ENCODE assay signal across 16 cellular contexts in genomic region chr3:180402463-180403073, GRCh38.
DNase-seq lines count a peak whose midpoint lies in the region; ATAC-seq and TF ChIP-seq lines count a peak whose summit lies in the region.
"Had no signal": no experiment of that assay in that cellular context is flagged by ENCODE, and none has a peak within 500 bp of the region (broad histone marks: within the 10 kb centered on the region; RNA-seq: fewer than 3 reads in every experiment).

No MANE protein-coding gene starts in this region.

- no peaks in the 10 kb centered on the region for H3K9me3 ChIP-seq in body of pancreas
- H3K9me3 ChIP-seq: MG63, SJSA1 had no signal

- H3K4me3 ChIP-seq in body of pancreas: no peak overlapping the region
- H3K4me3 ChIP-seq: MG63, SJSA1 had no signal

- no peak for TF ChIP-seq CTCF in foreskin keratinocyte (conservative IDR thresholded peaks at IDR 0.05)
- TF ChIP-seq CTCF in body of pancreas (IDR thresholded peaks at IDR 0.05): no peak

- 45 to 52% methylated on average over 2 of the region's 2 CpGs for WGBS in body of pancreas, 2 donors

- H3K27me3 ChIP-seq in foreskin keratinocyte (no peaks in the 10 kb centered on the region), body of pancreas (no peaks in the 10 kb centered on the region)
- H3K27me3 ChIP-seq: MG63, SJSA1 had no signal

- intact Hi-C loops in body of pancreas (cut with DNase I): no loop called here

- ATAC-seq in GM18858 (IDR thresholded peaks at IDR 0.05; ENCODE audit: unreplicated experiment): peak; percentile 64
- peak; percentile 71 for ATAC-seq in GM21381 (IDR thresholded peaks at IDR 0.05; ENCODE audit: unreplicated experiment)
- peak; percentile 54 for ATAC-seq in HG03196 (IDR thresholded peaks at IDR 0.05; ENCODE audit: unreplicated experiment)
- ATAC-seq in foreskin keratinocyte: peak; percentile 71
- no peak for ATAC-seq in body of pancreas
- no peak for ATAC-seq in HG02623 (IDR thresholded peaks at IDR 0.05; ENCODE audit: unreplicated experiment)
- no peak for ATAC-seq in HG03439 (IDR thresholded peaks at IDR 0.05; ENCODE audit: unreplicated experiment)

- no peaks in the 10 kb centered on the region for H3K36me3 ChIP-seq in body of pancreas (replicated peaks in 1 of 2; ENCODE audit: insufficient read depth in 1 of 2, low read depth in 2 of 2)
- H3K36me3 ChIP-seq: MG63, SJSA1 had no signal

- H3K27ac ChIP-seq in foreskin keratinocyte: peak overlapping the region; percentile 31
- no peak overlapping the region for H3K27ac ChIP-seq in body of pancreas
- H3K27ac ChIP-seq: SJSA1 had no signal

- DNase-seq in foreskin keratinocyte (peak; percentile 53 to 54), NCI-H187 (lab: John Stamatoyannopoulos, UW) (no peak), body of pancreas (no peak)
- DNase-seq: activated effector memory CD4-positive, alpha-beta T cell treated with anti-CD3 and anti-CD28 coated beads, Interleukin-2, amount 50 U/mL, for 16 hours; DMS79; foreskin melanocyte; MG63; NCI-H2081 treated with DMSO at 0.1 percent for 48 hours; stimulated activated CD4-positive, alpha-beta T cell treated with anti-CD3 and anti-CD28 coated beads, Interleukin-4, amount 100 ng/mL, for 24 hours; trophoblast cell had no signal

- H3K4me1 ChIP-seq in foreskin keratinocyte: peaks cover 23% of the 10 kb centered on the region
- H3K4me1 ChIP-seq in body of pancreas: peaks cover 20% of the 10 kb centered on the region
- H3K4me1 ChIP-seq: SJSA1 had no signal

- TF ChIP-seq POLR2A in body of pancreas (IDR thresholded peaks at IDR 0.05): no peak

Comparison
In these comparisons a context has a peak if more than half of its experiments do, and no peak if none do; other contexts are left out.
1. ATAC-seq: peak in GM18858 (single experiment), GM21381 (single experiment), HG03196 (single experiment) and foreskin keratinocyte (single experiment); none in body of pancreas (single experiment), HG02623 (single experiment) and HG03439 (single experiment).
2. DNase-seq: peak in foreskin keratinocyte (2 of 2); none in NCI-H187 (0 of 2) and body of pancreas (0 of 4).